ENCODE assay signal across 2 cellular contexts in genomic region chr20:62778058-62778457, GRCh38.
TF ChIP-seq lines count a peak whose summit lies in the region.

No MANE protein-coding gene starts in this region.

TF ChIP-seq in HCT116, 20 proteins besides CTCF, POLR2A, EP300 and RAD21:
- no peak for TF ChIP-seq YY1 (IDR thresholded peaks at IDR 0.05; ENCODE audit: extremely low read depth, insufficient replicate concordance, low read depth, low read length)
- no peak for TF ChIP-seq EZH2phosphoT487 (IDR thresholded peaks at IDR 0.05; ENCODE audit: borderline replicate concordance)
- TF ChIP-seq, protein P1, sequence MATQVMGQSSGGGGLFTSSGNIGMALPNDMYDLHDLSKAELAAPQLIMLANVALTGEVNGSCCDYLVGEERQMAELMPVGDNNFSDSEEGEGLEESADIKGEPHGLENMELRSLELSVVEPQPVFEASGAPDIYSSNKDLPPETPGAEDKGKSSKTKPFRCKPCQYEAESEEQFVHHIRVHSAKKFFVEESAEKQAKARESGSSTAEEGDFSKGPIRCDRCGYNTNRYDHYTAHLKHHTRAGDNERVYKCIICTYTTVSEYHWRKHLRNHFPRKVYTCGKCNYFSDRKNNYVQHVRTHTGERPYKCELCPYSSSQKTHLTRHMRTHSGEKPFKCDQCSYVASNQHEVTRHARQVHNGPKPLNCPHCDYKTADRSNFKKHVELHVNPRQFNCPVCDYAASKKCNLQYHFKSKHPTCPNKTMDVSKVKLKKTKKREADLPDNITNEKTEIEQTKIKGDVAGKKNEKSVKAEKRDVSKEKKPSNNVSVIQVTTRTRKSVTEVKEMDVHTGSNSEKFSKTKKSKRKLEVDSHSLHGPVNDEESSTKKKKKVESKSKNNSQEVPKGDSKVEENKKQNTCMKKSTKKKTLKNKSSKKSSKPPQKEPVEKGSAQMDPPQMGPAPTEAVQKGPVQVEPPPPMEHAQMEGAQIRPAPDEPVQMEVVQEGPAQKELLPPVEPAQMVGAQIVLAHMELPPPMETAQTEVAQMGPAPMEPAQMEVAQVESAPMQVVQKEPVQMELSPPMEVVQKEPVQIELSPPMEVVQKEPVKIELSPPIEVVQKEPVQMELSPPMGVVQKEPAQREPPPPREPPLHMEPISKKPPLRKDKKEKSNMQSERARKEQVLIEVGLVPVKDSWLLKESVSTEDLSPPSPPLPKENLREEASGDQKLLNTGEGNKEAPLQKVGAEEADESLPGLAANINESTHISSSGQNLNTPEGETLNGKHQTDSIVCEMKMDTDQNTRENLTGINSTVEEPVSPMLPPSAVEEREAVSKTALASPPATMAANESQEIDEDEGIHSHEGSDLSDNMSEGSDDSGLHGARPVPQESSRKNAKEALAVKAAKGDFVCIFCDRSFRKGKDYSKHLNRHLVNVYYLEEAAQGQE (IDR thresholded peaks at IDR 0.05; ENCODE audit: low read depth) = no peak
- no peak for TF ChIP-seq POLR2AphosphoS5 (IDR thresholded peaks at IDR 0.05; ENCODE audit: low read depth, low read length)
- TF ChIP-seq TCF7L2 (IDR thresholded peaks at IDR 0.05; ENCODE audit: borderline replicate concordance, extremely low read depth, insufficient read depth, insufficient read length) = no peak
- TF ChIP-seq FOSL1 (IDR thresholded peaks at IDR 0.05; ENCODE audit: low read depth) = no peak
- no peak for TF ChIP-seq CBX3 (IDR thresholded peaks at IDR 0.05; ENCODE audit: low read depth)
- TF ChIP-seq JUND (IDR thresholded peaks at IDR 0.05) = no peak
- no peak for TF ChIP-seq EZH2 (IDR thresholded peaks at IDR 0.05)
- TF ChIP-seq ZFX (IDR thresholded peaks at IDR 0.05) = no peak
- TF ChIP-seq SRF (IDR thresholded peaks at IDR 0.05; ENCODE audit: low read depth) = no peak
- TF ChIP-seq CEBPB (IDR thresholded peaks at IDR 0.05; ENCODE audit: low read depth) = no peak
- TF ChIP-seq EGR1 (IDR thresholded peaks at IDR 0.05; ENCODE audit: low read depth) = no peak
- TF ChIP-seq ELF1 (IDR thresholded peaks at IDR 0.05; ENCODE audit: borderline replicate concordance, low read depth) = no peak
- TF ChIP-seq SIN3A (IDR thresholded peaks at IDR 0.05; ENCODE audit: low read depth) = no peak
- TF ChIP-seq, protein P2, sequence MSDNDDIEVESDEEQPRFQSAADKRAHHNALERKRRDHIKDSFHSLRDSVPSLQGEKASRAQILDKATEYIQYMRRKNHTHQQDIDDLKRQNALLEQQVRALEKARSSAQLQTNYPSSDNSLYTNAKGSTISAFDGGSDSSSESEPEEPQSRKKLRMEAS (IDR thresholded peaks at IDR 0.05) = no peak
- TF ChIP-seq SP1 (IDR thresholded peaks at IDR 0.05; ENCODE audit: low read depth) = no peak
- no peak for TF ChIP-seq ATF3 (IDR thresholded peaks at IDR 0.05)
- TF ChIP-seq ZNF274 (IDR thresholded peaks at IDR 0.05; ENCODE audit: low read depth, low read length) = no peak
- TF ChIP-seq ZBTB33 (IDR thresholded peaks at IDR 0.05; ENCODE audit: extremely low read depth, insufficient replicate concordance, low read length) = no peak
TF ChIP-seq in HCT116: peak in this region for 0.

TF ChIP-seq in K562, 482 proteins besides CTCF, POLR2A, EP300 and RAD21:
- TF ChIP-seq GTF2B (IDR thresholded peaks at IDR 0.05; ENCODE audit: extremely low read depth, insufficient read length) = no peak
- peak; percentile 88 for TF ChIP-seq ZFP36 (IDR thresholded peaks at IDR 0.05; ENCODE audit: low read depth, low read length, partially characterized antibody)
